ENCODE assay signal across 27 cellular contexts in genomic region chr6:25414168-25414567, GRCh38.
A peak's percentile ranks its signal among the peaks of the same experiment; 100 is the strongest.
DNase-seq lines count a peak whose midpoint lies in the region; ATAC-seq, FAIRE-seq and TF ChIP-seq lines count a peak whose summit lies in the region.
"Had no signal": no experiment of that assay in that cellular context is flagged by ENCODE, and none has a peak within 500 bp of the region (broad histone marks: within the 10 kb centered on the region; RNA-seq: fewer than 3 reads in every experiment).

No MANE protein-coding gene starts in this region.

- no TSS peak for BruUV-seq in GM12878 (replicated peaks; lab: Mats Ljungman, UMichigan)

- POLR2A ChIA-PET in GM12878 (lab: Charles Lee) = no interaction called here

- WGBS in GM12878 (ENCODE audit: insufficient coverage, insufficient replicate concordance, low lambda C conversion rate, missing lambda C conversion rate) = 0% methylated on average over 1 of the region's 1 CpG

- H3K27me3 Mint-ChIP-seq in osteocyte (ENCODE audit: unreplicated experiment) = no peaks in the 10 kb centered on the region
- H3K27me3 Mint-ChIP-seq: activated T-helper 17 cell treated with anti-CD3 and anti-CD28 coated beads, Interleukin-2, amount 50 U/mL, for 72 hours; B cell had no signal

- H3K9me3 ChIP-seq in GM12878 (replicated peaks; ENCODE audit: control insufficient read depth, insufficient read depth, low read length) = no peaks in the 10 kb centered on the region; the same call in 2 of the 3 replicates
- H3K9me3 ChIP-seq: A549, Peyer's patch, thoracic aorta had no signal

- no peak for TF ChIP-seq EP300 in GM12878 (IDR thresholded peaks at IDR 0.05; ENCODE audit: borderline replicate concordance in 1 of 2, control insufficient read depth in 1 of 2, low read depth in 2 of 2, low read length in 2 of 2)

- peak overlapping the region; percentile 64 for H3K27ac Mint-ChIP-seq in osteocyte (ENCODE audit: unreplicated experiment)
- H3K27ac Mint-ChIP-seq in stimulated activated effector memory CD8-positive, alpha-beta T cell treated with anti-CD3 and anti-CD28 coated beads, Interleukin-12 subunit alpha, Interleukin-12 subunit beta, amount 100 ng/mL, for 72 hours = no peak overlapping the region
- H3K27ac Mint-ChIP-seq: activated T-helper 17 cell treated with anti-CD3 and anti-CD28 coated beads, Interleukin-2, amount 50 U/mL, for 72 hours; B cell; T-helper 2 cell treated with Interferon-gamma antibody and Interleukin-4, amounts not matched to agents 5 μg/mL and 100 μg/mL, for 36 hours had no signal

- H3K4me2 ChIP-seq in GM12878 (ENCODE audit: control insufficient read depth, insufficient read depth) = no peak overlapping the region
- H3K4me2 ChIP-seq: A549 had no signal

- H3K36me3 ChIP-seq in GM12878 (ENCODE audit: control insufficient read depth in 2 of 2, insufficient read depth in 2 of 2, low read length in 1 of 2) = no peaks in the 10 kb centered on the region
- H3K36me3 ChIP-seq: brain microvascular endothelial cell, Peyer's patch, thoracic aorta had no signal

- no peak overlapping the region for H3K4me3 ChIP-seq in GM12878
- H3K4me3 ChIP-seq: A549, Peyer's patch had no signal

- RAD21 ChIA-PET in GM12878 (lab: Charles Lee; ENCODE audit: unreplicated experiment) = interaction anchor here (1.3 to 2.6 kb wide), 3 partner anchors 9 to 135 kb away, joined by 3 to 11 read pairs (median 7); partner anchors contain the start of gene CARMIL1

- H3K9me3 Mint-ChIP-seq in osteocyte (ENCODE audit: unreplicated experiment) = no peaks in the 10 kb centered on the region
- H3K9me3 Mint-ChIP-seq in stimulated activated effector memory CD8-positive, alpha-beta T cell treated with anti-CD3 and anti-CD28 coated beads, Interleukin-12 subunit alpha, Interleukin-12 subunit beta, amount 100 ng/mL, for 72 hours = no peaks in the 10 kb centered on the region
- H3K9me3 Mint-ChIP-seq: activated T-helper 17 cell treated with anti-CD3 and anti-CD28 coated beads, Interleukin-2, amount 50 U/mL, for 72 hours; T-helper 2 cell treated with Interferon-gamma antibody and Interleukin-4, amounts not matched to agents 5 μg/mL and 100 μg/mL, for 36 hours had no signal

- peaks cover 60% of the 10 kb centered on the region for H3K4me1 Mint-ChIP-seq in osteocyte (ENCODE audit: unreplicated experiment)
- no peaks in the 10 kb centered on the region for H3K4me1 Mint-ChIP-seq in stimulated activated effector memory CD8-positive, alpha-beta T cell treated with anti-CD3 and anti-CD28 coated beads, Interleukin-12 subunit alpha, Interleukin-12 subunit beta, amount 100 ng/mL, for 72 hours
- H3K4me1 Mint-ChIP-seq: activated T-helper 17 cell treated with anti-CD3 and anti-CD28 coated beads, Interleukin-2, amount 50 U/mL, for 72 hours had no signal

- peak; percentile 21; the same call in 1 of the 3 replicates for ATAC-seq in GM12878
- no peak for ATAC-seq in stimulated activated effector memory CD8-positive, alpha-beta T cell treated with anti-CD3 and anti-CD28 coated beads, Interleukin-12 subunit alpha, Interleukin-12 subunit beta, amount 100 ng/mL, for 72 hours
- ATAC-seq: A549; activated T-helper 17 cell treated with anti-CD3 and anti-CD28 coated beads, Interleukin-2, amount 50 U/mL, for 72 hours had no signal

- H3K4me3 Mint-ChIP-seq in osteocyte (ENCODE audit: unreplicated experiment) = no peak overlapping the region
- no peak overlapping the region for H3K4me3 Mint-ChIP-seq in stimulated activated effector memory CD8-positive, alpha-beta T cell treated with anti-CD3 and anti-CD28 coated beads, Interleukin-12 subunit alpha, Interleukin-12 subunit beta, amount 100 ng/mL, for 72 hours
- H3K4me3 Mint-ChIP-seq: activated T-helper 17 cell treated with anti-CD3 and anti-CD28 coated beads, Interleukin-2, amount 50 U/mL, for 72 hours; B cell; T-helper 2 cell treated with Interferon-gamma antibody and Interleukin-4, amounts not matched to agents 5 μg/mL and 100 μg/mL, for 36 hours had no signal

- H3K27me3 ChIP-seq in GM12878 (replicated peaks in 1 of 2; ENCODE audit: control insufficient read depth in 2 of 2, insufficient read depth in 2 of 2, low read length in 1 of 2) = no peaks in the 10 kb centered on the region
- H3K27me3 ChIP-seq: brain microvascular endothelial cell, Peyer's patch had no signal

- H3K9ac ChIP-seq in GM12878 (ENCODE audit: control insufficient read depth, insufficient read depth, low read length) = no peak overlapping the region
- H3K9ac ChIP-seq: parathyroid adenoma had no signal

- in situ Hi-C loops in GM12878 (cut with MboI) = no loop called here

- no peaks in the 10 kb centered on the region for H3K4me1 ChIP-seq in GM12878 (ENCODE audit: control insufficient read depth, insufficient read depth, low read length)

- no peak for TF ChIP-seq RAD21 in GM12878 (IDR thresholded peaks at IDR 0.05; ENCODE audit: insufficient read depth, low read depth, low read length)

- no peaks in the 10 kb centered on the region for H3K79me2 ChIP-seq in GM12878 (ENCODE audit: control insufficient read depth, insufficient read depth, low read length)
- H3K79me2 ChIP-seq: parathyroid adenoma had no signal

- CTCF ChIA-PET in GM12878 (lab: Yijun Ruan, JAX) = interaction anchor here (0.8 to 1.6 kb wide), 3 partner anchors 9 to 32 kb away, joined by 3 to 4 read pairs (median 3); no protein-coding TSS in a partner anchor

- DNase-seq in EH (ENCODE audit: low read depth) (peak; percentile 20), NCI-H82 (lab: John Stamatoyannopoulos, UW) (peak; percentile 59), GM12878 (ENCODE audit: low read depth, low spot score) (no peak), osteocyte (ENCODE audit: extremely low spot score, unreplicated experiment) (no peak), SK-N-DZ (ENCODE audit: low spot score) (no peak)
- DNase-seq in stimulated activated effector memory CD8-positive, alpha-beta T cell treated with anti-CD3 and anti-CD28 coated beads, Interleukin-12 subunit alpha, Interleukin-12 subunit beta, amount 100 ng/mL, for 72 hours (ENCODE audit: low spot score in 2 of 2) = no peak
- no peak for DNase-seq in activated CD4-positive, alpha-beta T cell treated with anti-CD3 and anti-CD28 coated beads, Interleukin-2, amount 50 U/mL, for 1 hour
- DNase-seq in stimulated activated CD4-positive, alpha-beta T cell treated with anti-CD3 and anti-CD28 coated beads, Interleukin-15, amount 100 ng/mL, for 24 hours = no peak
- DNase-seq: activated CD4-positive, alpha-beta T cell treated with anti-CD3 and anti-CD28 coated beads for 4 hours; activated naive CD4-positive, alpha-beta T cell treated with anti-CD3 and anti-CD28 coated beads, Interleukin-2, amount 50 U/mL, for 16 hours; amygdala; brain microvascular endothelial cell; COR-L47; mammary epithelial cell; NCI-H1105 treated with DMSO at 0.1 percent for 48 hours; NCI-H1930; NCI-H526; Peyer's patch; retina; SHP77 treated with DMSO at 0.1 percent for 48 hours; stimulated activated naive CD4-positive, alpha-beta T cell treated with Interleukin-2 at 50 U/mL for 16 hours had no signal

- no peaks in the 10 kb centered on the region for H3K36me3 Mint-ChIP-seq in osteocyte (ENCODE audit: unreplicated experiment)
- H3K36me3 Mint-ChIP-seq in stimulated activated effector memory CD8-positive, alpha-beta T cell treated with anti-CD3 and anti-CD28 coated beads, Interleukin-12 subunit alpha, Interleukin-12 subunit beta, amount 100 ng/mL, for 72 hours = no peaks in the 10 kb centered on the region

- no peak overlapping the region for H3K27ac ChIP-seq in GM12878 (ENCODE audit: control insufficient read depth, insufficient read depth)
- H3K27ac ChIP-seq: A549, brain microvascular endothelial cell, parathyroid adenoma, Peyer's patch had no signal

- no peak overlapping the region for H2AFZ ChIP-seq in GM12878 (ENCODE audit: control insufficient read depth, low read depth, low read length)
- H2AFZ ChIP-seq: parathyroid adenoma had no signal

- intact Hi-C loops in GM12878 (cut with micrococcal nuclease; ENCODE audit: unreplicated experiment) = no loop called here

- no peak for TF ChIP-seq POLR2A in GM12878 (IDR thresholded peaks at IDR 0.05; ENCODE audit: low read depth, low read length)

- TF ChIP-seq CTCF in GM12878 (IDR thresholded peaks at IDR 0.05 in 2 of 3, conservative IDR thresholded peaks at IDR 0.05 in 1 of 3; ENCODE audit: control insufficient read depth in 2 of 3, extremely low read depth in 1 of 3, insufficient read depth in 1 of 3, low read depth in 3 of 3, low read length in 3 of 3) (no peak), osteocyte (IDR thresholded peaks at IDR 0.05) (no peak)

- FAIRE-seq in GM12878 (lab: Jason Lieb, UNC) = no peak
- FAIRE-seq: A549 had no signal

- SMC1A ChIA-PET in GM12878 (lab: Charles Lee; ENCODE audit: uncharacterized antibody, unreplicated experiment) = interaction anchor here (0.9 to 3.5 kb wide), 7 partner anchors 10 to 111 kb away, joined by 3 to 22 read pairs (median 3); no protein-coding TSS in a partner anchor

- H4K20me1 ChIP-seq in GM12878 (ENCODE audit: control insufficient read depth, insufficient read depth) = no peaks in the 10 kb centered on the region

TF ChIP-seq in GM12878, 131 proteins besides CTCF, POLR2A, EP300 and RAD21 (continues in another document):
- TF ChIP-seq SIN3A (IDR thresholded peaks at IDR 0.05; ENCODE audit: low read depth, low read length) (no peak), SIX5 (IDR thresholded peaks at IDR 0.05; ENCODE audit: low read depth, low read length, severe bottlenecking) (no peak), MEF2B (IDR thresholded peaks at IDR 0.05; ENCODE audit: partially characterized antibody, poor library complexity, severe bottlenecking) (no peak), TAF1 (IDR thresholded peaks at IDR 0.05; ENCODE audit: borderline replicate concordance, low read depth, low read length) (no peak), WRNIP1 (IDR thresholded peaks at IDR 0.05; ENCODE audit: borderline replicate concordance, low read depth, low read length) (no peak), IKZF2 (IDR thresholded peaks at IDR 0.05) (no peak), MTA2 (IDR thresholded peaks at IDR 0.05; ENCODE audit: low read depth) (no peak), MTA3 (IDR thresholded peaks at IDR 0.05; ENCODE audit: borderline replicate concordance, low read length) (no peak)

Comparison
In these comparisons a context has a peak if more than half of its experiments do, and no peak if none do; other contexts are left out.
1. DNase-seq: peak in EH (single experiment) and NCI-H82 (single experiment); none in GM12878 (single experiment), osteocyte (single experiment), stimulated activated effector memory CD8-positive, alpha-beta T cell treated with anti-CD3 and anti-CD28 coated beads, Interleukin-12 subunit alpha, Interleukin-12 subunit beta, amount 100 ng/mL, for 72 hours (0 of 2), activated CD4-positive, alpha-beta T cell treated with anti-CD3 and anti-CD28 coated beads, Interleukin-2, amount 50 U/mL, for 1 hour (single experiment), stimulated activated CD4-positive, alpha-beta T cell treated with anti-CD3 and anti-CD28 coated beads, Interleukin-15, amount 100 ng/mL, for 24 hours (single experiment) and SK-N-DZ (single experiment).